In the genomic region with DNA sequence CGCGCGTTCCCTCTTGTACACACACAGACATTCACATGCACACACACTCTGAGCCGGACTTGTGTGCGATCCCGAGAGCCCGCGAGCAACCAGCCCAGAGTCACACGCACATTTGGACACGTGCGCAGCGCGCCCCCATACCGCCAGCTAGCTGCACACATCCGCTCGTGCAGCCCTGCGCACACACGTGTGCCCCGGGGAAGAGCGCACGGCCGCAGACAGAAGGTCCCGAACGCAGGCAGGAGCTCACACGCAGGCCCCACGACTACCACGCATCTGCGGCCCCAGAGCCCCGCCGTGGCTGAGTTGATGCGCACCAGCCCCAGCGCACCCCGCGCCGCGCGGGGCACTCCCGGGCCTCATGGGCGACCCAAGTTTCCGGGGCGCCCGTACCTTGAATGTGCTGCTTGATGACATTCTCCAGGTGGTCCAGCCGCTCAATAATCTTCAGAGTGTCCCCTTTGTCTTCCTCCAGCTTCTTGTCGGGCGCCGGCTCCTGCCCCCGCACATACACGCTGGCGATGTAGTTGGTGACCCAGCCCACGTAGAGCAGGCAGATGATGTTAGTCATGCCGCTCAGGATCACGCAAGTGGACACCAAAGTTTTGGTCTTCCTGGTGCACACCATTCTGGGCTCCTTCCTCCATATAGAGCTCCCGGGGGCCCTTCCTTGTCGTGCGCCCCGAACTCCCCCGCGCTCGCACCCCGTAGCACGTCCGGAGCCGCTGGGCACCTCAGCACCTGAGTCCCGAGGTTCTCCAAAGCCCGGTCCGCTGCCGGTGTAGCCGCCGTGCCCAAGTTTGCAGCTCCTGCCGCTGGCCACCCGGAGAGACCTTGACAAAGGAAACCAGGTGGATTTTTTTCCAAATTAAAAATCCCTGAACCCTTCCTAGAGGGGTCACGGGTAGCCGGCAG, we compare ENCODE assay signal across 8 cellular contexts. TPM values are rescaled to one million over a fixed set of nuclear protein-coding genes. Genes with fewer than 3 reads are reported as not detected.
DNase-seq lines count a peak whose midpoint lies in the region; ATAC-seq and TF ChIP-seq lines count a peak whose summit lies in the region.

No MANE protein-coding gene starts in this region.

- H3K27ac Mint-ChIP-seq in activated naive CD8-positive, alpha-beta T cell: peak overlapping the region; percentile 46

- H3K4me1 ChIP-seq in ES-I3 (ENCODE audit: insufficient read depth, low read length): peaks cover 3% of the 10 kb centered on the region; the same call in 1 of the 2 replicates
- H3K4me1 ChIP-seq in right cardiac atrium (ENCODE audit: control insufficient read depth, insufficient read depth, low read length): peaks cover 3% of the 10 kb centered on the region

- H3K9me3 ChIP-seq in ES-I3 (ENCODE audit: control insufficient read depth, insufficient read depth, low read length): no peaks in the 10 kb centered on the region
- no peaks in the 10 kb centered on the region for H3K9me3 ChIP-seq in right cardiac atrium (ENCODE audit: control insufficient read depth, low read length)

- peak overlapping the region; percentile 74; the same call in 1 of the 2 replicates for H3K9ac ChIP-seq in ES-I3 (ENCODE audit: low read depth, low read length)

- no peaks in the 10 kb centered on the region for H3K36me3 Mint-ChIP-seq in activated naive CD8-positive, alpha-beta T cell

- ATAC-seq in GM21360 (IDR thresholded peaks at IDR 0.05; ENCODE audit: unreplicated experiment) (peak; percentile 28), right cardiac atrium (peak; percentile 40 to 50)

- H3K27ac ChIP-seq in right cardiac atrium (ENCODE audit: low read length): peak overlapping the region; percentile 77

- WGBS in right cardiac atrium: under 1% methylated on average over 73 of the region's 73 CpGs

- H3K27me3 Mint-ChIP-seq in activated naive CD8-positive, alpha-beta T cell: peaks cover 26% of the 10 kb centered on the region

- no peaks in the 10 kb centered on the region for H3K27me3 ChIP-seq in right cardiac atrium (ENCODE audit: control insufficient read depth, insufficient read depth)

- intact Hi-C loops in right cardiac atrium (cut with DNase I): loop anchor here in 2 of 4 donors (10.0 kb wide), 2 partner anchors 164 to 216 kb away; no protein-coding TSS in a partner anchor

- no peaks in the 10 kb centered on the region for H3K36me3 ChIP-seq in ES-I3 (ENCODE audit: insufficient read depth, low read length)

- H3K4me3 Mint-ChIP-seq in activated naive CD8-positive, alpha-beta T cell: peak overlapping the region; percentile 77

- no peaks in the 10 kb centered on the region for H3K9me3 Mint-ChIP-seq in activated naive CD8-positive, alpha-beta T cell (ENCODE audit: low read depth)

- peaks cover 2% of the 10 kb centered on the region for H3K4me1 Mint-ChIP-seq in activated naive CD8-positive, alpha-beta T cell (ENCODE audit: low read depth)

- no peak for TF ChIP-seq CTCF in retinal pigment epithelial cell (conservative IDR thresholded peaks at IDR 0.05; ENCODE audit: low read depth, low read length)

- H3K4me3 ChIP-seq in right cardiac atrium (ENCODE audit: low read length) (peak overlapping the region; percentile 76), retinal pigment epithelial cell (ENCODE audit: low read length) (peak overlapping the region; percentile 64)

- DNase-seq in MV-4-11 (lab: John Stamatoyannopoulos, UW) (peak; percentile 19), right cardiac atrium (peak; percentile 43 to 83 (median 78)), retinal pigment epithelial cell (ENCODE audit: low read depth) (no peak), NOMO-1 treated with dmso at 0.1 percent for 144 hours (lab: John Stamatoyannopoulos, UW; ENCODE audit: unreplicated experiment) (no peak)
- no peak for DNase-seq in activated effector memory CD4-positive, alpha-beta T cell treated with anti-CD3 and anti-CD28 coated beads, Interleukin-2, amount 50 U/mL, for 16 hours

RNA-seq across cellular contexts. Expression of a gene that starts 0.6 kb away (rescaled TPM):
- 10 to 100 TPM; 17.5 to 32.2 (median 25.5) TPM for total RNA-seq in right cardiac atrium
- polyA plus RNA-seq in right cardiac atrium: 18.4 TPM

Comparison
In these comparisons a context has a peak if more than half of its experiments do, and no peak if none do; other contexts are left out.
1. DNase-seq: peak in MV-4-11 (single experiment) and right cardiac atrium (3 of 3); none in retinal pigment epithelial cell (single experiment), activated effector memory CD4-positive, alpha-beta T cell treated with anti-CD3 and anti-CD28 coated beads, Interleukin-2, amount 50 U/mL, for 16 hours (single experiment) and NOMO-1 treated with dmso at 0.1 percent for 144 hours (single experiment).